ENCODE assay signal across 1 cellular context in the genomic region with DNA sequence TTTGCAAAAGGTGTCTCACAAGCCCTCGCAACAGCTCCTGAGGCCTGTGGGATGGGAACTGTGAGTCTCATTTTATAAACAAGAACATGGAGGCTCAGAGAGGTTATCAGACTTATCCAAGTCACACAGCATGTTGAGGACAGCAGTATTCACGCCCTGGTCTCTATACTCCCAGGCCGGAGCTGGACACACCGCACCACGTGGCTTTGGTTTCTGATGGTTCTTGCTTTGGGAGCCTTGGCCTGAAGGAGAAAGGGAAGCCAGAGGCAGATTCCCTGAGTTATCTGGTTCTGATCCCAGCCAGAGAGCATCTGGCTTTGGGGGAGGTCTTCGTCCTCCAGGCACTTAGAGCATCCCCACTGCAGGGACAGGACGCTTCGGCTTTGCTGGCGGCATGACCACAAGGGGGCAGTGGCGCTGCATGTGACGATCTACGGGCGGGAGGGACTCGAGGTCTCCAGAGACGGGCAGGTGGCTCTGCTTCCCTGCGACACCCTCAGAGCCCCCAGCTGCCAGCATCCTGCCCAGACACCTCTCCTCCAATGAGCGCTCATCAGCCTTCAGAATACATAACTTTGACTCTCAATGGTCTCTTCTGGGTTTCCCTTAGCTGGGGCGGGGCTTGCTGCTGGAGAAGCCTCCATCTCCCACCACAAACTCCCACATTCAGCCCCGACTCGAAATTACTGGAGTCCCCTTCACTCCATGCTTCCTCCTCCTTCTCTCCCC.
TF ChIP-seq lines count a peak whose summit lies in the region.

No MANE protein-coding gene starts in this region.

TF ChIP-seq in HepG2, 621 proteins besides CTCF, POLR2A, EP300 and RAD21 (continued from another document):
- TF ChIP-seq CBFB (CRISPR knock-in tag; IDR thresholded peaks at IDR 0.05) (no peak), ZNF232 (CRISPR knock-in tag; IDR thresholded peaks at IDR 0.05; ENCODE audit: borderline replicate concordance) (no peak; the same call in 1 of the 2 replicates), ZNF761 (CRISPR knock-in tag; conservative IDR thresholded peaks at IDR 0.05) (no peak), HIVEP1 (CRISPR knock-in tag; IDR thresholded peaks at IDR 0.05) (no peak), TCF7L2 (IDR thresholded peaks at IDR 0.05; ENCODE audit: low read depth, low read length) (no peak), GABPB1 (CRISPR knock-in tag; IDR thresholded peaks at IDR 0.05) (peak; percentile 33; the same call in 1 of the 2 replicates), BRD4 (CRISPR knock-in tag; IDR thresholded peaks at IDR 0.05) (no peak), ZNF44 (CRISPR knock-in tag; IDR thresholded peaks at IDR 0.05) (no peak), NRL (CRISPR knock-in tag; IDR thresholded peaks at IDR 0.05; ENCODE audit: borderline replicate concordance) (0 out of 2 replicates have a peak, but pooled peaks have one; percentile 54), GATA4 (IDR thresholded peaks at IDR 0.05; ENCODE audit: borderline replicate concordance, low read depth) (no peak), HOXA5 (CRISPR knock-in tag; IDR thresholded peaks at IDR 0.05) (no peak), ZNF274 (CRISPR knock-in tag; IDR thresholded peaks at IDR 0.05) (no peak), ZNF263 (CRISPR knock-in tag; IDR thresholded peaks at IDR 0.05) (0 out of 2 replicates have a peak, but pooled peaks have one; percentile 41), KDM5B (CRISPR knock-in tag; IDR thresholded peaks at IDR 0.05; ENCODE audit: borderline replicate concordance) (no peak), ZNF556 (CRISPR knock-in tag; IDR thresholded peaks at IDR 0.05; ENCODE audit: borderline replicate concordance) (no peak), YY1 (IDR thresholded peaks at IDR 0.05; ENCODE audit: insufficient read depth, insufficient replicate concordance, low read depth, low read length) (no peak), SOX5 (CRISPR knock-in tag; IDR thresholded peaks at IDR 0.05; ENCODE audit: borderline replicate concordance) (0 out of 2 replicates have a peak, but pooled peaks have one; percentile 18), ZNF546 (CRISPR knock-in tag; conservative IDR thresholded peaks at IDR 0.05) (0 out of 2 replicates have a peak, but pooled peaks have one; percentile 40), LCORL (IDR thresholded peaks at IDR 0.05) (no peak), LCORL (CRISPR knock-in tag; IDR thresholded peaks at IDR 0.05) (no peak), ZNF883 (CRISPR knock-in tag; IDR thresholded peaks at IDR 0.05; ENCODE audit: not compliant biosample characterization) (peak; percentile 46), ZNF660 (CRISPR knock-in tag; IDR thresholded peaks at IDR 0.05; ENCODE audit: borderline replicate concordance, low read depth) (no peak), SMC3 (IDR thresholded peaks at IDR 0.05; ENCODE audit: low read length) (peak; percentile 76; the same call in 1 of the 2 replicates), ZNF839 (CRISPR knock-in tag; IDR thresholded peaks at IDR 0.05; ENCODE audit: borderline replicate concordance) (no peak), HOXA3 (CRISPR knock-in tag; IDR thresholded peaks at IDR 0.05) (0 out of 2 replicates have a peak, but pooled peaks have one; percentile 21), NCOA2 (CRISPR knock-in tag; IDR thresholded peaks at IDR 0.05) (no peak), ZNF879 (CRISPR knock-in tag; IDR thresholded peaks at IDR 0.05) (no peak), FOXA3 (CRISPR knock-in tag; IDR thresholded peaks at IDR 0.05) (no peak), ZNF331 (CRISPR knock-in tag; IDR thresholded peaks at IDR 0.05) (0 out of 2 replicates have a peak, but pooled peaks have one; percentile 49), AGO1 (IDR thresholded peaks at IDR 0.05; ENCODE audit: low read depth, low read length, poor library complexity, severe bottlenecking) (no peak)
- TF ChIP-seq, protein P1, sequence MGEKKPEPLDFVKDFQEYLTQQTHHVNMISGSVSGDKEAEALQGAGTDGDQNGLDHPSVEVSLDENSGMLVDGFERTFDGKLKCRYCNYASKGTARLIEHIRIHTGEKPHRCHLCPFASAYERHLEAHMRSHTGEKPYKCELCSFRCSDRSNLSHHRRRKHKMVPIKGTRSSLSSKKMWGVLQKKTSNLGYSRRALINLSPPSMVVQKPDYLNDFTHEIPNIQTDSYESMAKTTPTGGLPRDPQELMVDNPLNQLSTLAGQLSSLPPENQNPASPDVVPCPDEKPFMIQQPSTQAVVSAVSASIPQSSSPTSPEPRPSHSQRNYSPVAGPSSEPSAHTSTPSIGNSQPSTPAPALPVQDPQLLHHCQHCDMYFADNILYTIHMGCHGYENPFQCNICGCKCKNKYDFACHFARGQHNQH (CRISPR knock-in tag; IDR thresholded peaks at IDR 0.05), result peak; percentile 33; the same call in 1 of the 2 replicates
- TF ChIP-seq, protein P2, sequence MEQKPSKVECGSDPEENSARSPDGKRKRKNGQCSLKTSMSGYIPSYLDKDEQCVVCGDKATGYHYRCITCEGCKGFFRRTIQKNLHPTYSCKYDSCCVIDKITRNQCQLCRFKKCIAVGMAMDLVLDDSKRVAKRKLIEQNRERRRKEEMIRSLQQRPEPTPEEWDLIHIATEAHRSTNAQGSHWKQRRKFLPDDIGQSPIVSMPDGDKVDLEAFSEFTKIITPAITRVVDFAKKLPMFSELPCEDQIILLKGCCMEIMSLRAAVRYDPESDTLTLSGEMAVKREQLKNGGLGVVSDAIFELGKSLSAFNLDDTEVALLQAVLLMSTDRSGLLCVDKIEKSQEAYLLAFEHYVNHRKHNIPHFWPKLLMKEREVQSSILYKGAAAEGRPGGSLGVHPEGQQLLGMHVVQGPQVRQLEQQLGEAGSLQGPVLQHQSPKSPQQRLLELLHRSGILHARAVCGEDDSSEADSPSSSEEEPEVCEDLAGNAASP (CRISPR knock-in tag; IDR thresholded peaks at IDR 0.05; ENCODE audit: borderline replicate concordance), result peak; percentile 37; the same call in 1 of the 2 replicates
- TF ChIP-seq, protein P3, sequence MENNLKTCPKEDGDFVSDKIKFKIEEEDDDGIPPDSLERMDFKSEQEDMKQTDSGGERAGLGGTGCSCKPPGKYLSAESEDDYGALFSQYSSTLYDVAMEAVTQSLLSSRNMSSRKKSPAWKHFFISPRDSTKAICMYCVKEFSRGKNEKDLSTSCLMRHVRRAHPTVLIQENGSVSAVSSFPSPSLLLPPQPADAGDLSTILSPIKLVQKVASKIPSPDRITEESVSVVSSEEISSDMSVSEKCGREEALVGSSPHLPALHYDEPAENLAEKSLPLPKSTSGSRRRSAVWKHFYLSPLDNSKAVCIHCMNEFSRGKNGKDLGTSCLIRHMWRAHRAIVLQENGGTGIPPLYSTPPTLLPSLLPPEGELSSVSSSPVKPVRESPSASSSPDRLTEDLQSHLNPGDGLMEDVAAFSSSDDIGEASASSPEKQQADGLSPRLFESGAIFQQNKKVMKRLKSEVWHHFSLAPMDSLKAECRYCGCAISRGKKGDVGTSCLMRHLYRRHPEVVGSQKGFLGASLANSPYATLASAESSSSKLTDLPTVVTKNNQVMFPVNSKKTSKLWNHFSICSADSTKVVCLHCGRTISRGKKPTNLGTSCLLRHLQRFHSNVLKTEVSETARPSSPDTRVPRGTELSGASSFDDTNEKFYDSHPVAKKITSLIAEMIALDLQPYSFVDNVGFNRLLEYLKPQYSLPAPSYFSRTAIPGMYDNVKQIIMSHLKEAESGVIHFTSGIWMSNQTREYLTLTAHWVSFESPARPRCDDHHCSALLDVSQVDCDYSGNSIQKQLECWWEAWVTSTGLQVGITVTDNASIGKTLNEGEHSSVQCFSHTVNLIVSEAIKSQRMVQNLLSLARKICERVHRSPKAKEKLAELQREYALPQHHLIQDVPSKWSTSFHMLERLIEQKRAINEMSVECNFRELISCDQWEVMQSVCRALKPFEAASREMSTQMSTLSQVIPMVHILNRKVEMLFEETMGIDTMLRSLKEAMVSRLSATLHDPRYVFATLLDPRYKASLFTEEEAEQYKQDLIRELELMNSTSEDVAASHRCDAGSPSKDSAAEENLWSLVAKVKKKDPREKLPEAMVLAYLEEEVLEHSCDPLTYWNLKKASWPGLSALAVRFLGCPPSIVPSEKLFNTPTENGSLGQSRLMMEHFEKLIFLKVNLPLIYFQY (CRISPR knock-in tag; IDR thresholded peaks at IDR 0.05; ENCODE audit: borderline replicate concordance), result peak; percentile 48; the same call in 1 of the 2 replicates
- TF ChIP-seq, protein P4, sequence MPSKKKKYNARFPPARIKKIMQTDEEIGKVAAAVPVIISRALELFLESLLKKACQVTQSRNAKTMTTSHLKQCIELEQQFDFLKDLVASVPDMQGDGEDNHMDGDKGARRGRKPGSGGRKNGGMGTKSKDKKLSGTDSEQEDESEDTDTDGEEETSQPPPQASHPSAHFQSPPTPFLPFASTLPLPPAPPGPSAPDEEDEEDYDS (CRISPR knock-in tag; IDR thresholded peaks at IDR 0.05), result 0 out of 2 replicates have a peak, but pooled peaks have one; percentile 17
- TF ChIP-seq, protein P5, sequence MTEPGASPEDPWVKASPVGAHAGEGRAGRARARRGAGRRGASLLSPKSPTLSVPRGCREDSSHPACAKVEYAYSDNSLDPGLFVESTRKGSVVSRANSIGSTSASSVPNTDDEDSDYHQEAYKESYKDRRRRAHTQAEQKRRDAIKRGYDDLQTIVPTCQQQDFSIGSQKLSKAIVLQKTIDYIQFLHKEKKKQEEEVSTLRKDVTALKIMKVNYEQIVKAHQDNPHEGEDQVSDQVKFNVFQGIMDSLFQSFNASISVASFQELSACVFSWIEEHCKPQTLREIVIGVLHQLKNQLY (CRISPR knock-in tag; IDR thresholded peaks at IDR 0.05), result no peak
- TF ChIP-seq, protein P6, sequence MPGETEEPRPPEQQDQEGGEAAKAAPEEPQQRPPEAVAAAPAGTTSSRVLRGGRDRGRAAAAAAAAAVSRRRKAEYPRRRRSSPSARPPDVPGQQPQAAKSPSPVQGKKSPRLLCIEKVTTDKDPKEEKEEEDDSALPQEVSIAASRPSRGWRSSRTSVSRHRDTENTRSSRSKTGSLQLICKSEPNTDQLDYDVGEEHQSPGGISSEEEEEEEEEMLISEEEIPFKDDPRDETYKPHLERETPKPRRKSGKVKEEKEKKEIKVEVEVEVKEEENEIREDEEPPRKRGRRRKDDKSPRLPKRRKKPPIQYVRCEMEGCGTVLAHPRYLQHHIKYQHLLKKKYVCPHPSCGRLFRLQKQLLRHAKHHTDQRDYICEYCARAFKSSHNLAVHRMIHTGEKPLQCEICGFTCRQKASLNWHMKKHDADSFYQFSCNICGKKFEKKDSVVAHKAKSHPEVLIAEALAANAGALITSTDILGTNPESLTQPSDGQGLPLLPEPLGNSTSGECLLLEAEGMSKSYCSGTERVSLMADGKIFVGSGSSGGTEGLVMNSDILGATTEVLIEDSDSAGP (CRISPR knock-in tag; IDR thresholded peaks at IDR 0.05; ENCODE audit: borderline replicate concordance), result peak; percentile 36; the same call in 1 of the 2 replicates
- TF ChIP-seq, protein P7, sequence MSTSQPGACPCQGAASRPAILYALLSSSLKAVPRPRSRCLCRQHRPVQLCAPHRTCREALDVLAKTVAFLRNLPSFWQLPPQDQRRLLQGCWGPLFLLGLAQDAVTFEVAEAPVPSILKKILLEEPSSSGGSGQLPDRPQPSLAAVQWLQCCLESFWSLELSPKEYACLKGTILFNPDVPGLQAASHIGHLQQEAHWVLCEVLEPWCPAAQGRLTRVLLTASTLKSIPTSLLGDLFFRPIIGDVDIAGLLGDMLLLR (CRISPR knock-in tag; IDR thresholded peaks at IDR 0.05), result 0 out of 2 replicates have a peak, but pooled peaks have one; percentile 37
- TF ChIP-seq, protein P8, sequence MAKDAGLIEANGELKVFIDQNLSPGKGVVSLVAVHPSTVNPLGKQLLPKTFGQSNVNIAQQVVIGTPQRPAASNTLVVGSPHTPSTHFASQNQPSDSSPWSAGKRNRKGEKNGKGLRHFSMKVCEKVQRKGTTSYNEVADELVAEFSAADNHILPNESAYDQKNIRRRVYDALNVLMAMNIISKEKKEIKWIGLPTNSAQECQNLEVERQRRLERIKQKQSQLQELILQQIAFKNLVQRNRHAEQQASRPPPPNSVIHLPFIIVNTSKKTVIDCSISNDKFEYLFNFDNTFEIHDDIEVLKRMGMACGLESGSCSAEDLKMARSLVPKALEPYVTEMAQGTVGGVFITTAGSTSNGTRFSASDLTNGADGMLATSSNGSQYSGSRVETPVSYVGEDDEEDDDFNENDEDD (CRISPR knock-in tag; IDR thresholded peaks at IDR 0.05; ENCODE audit: borderline replicate concordance), result peak; percentile 92
- TF ChIP-seq, protein P9, sequence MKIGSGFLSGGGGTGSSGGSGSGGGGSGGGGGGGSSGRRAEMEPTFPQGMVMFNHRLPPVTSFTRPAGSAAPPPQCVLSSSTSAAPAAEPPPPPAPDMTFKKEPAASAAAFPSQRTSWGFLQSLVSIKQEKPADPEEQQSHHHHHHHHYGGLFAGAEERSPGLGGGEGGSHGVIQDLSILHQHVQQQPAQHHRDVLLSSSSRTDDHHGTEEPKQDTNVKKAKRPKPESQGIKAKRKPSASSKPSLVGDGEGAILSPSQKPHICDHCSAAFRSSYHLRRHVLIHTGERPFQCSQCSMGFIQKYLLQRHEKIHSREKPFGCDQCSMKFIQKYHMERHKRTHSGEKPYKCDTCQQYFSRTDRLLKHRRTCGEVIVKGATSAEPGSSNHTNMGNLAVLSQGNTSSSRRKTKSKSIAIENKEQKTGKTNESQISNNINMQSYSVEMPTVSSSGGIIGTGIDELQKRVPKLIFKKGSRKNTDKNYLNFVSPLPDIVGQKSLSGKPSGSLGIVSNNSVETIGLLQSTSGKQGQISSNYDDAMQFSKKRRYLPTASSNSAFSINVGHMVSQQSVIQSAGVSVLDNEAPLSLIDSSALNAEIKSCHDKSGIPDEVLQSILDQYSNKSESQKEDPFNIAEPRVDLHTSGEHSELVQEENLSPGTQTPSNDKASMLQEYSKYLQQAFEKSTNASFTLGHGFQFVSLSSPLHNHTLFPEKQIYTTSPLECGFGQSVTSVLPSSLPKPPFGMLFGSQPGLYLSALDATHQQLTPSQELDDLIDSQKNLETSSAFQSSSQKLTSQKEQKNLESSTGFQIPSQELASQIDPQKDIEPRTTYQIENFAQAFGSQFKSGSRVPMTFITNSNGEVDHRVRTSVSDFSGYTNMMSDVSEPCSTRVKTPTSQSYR (CRISPR knock-in tag; IDR thresholded peaks at IDR 0.05; ENCODE audit: borderline replicate concordance), result 0 out of 2 replicates have a peak, but pooled peaks have one; percentile 14
- TF ChIP-seq, protein P10, sequence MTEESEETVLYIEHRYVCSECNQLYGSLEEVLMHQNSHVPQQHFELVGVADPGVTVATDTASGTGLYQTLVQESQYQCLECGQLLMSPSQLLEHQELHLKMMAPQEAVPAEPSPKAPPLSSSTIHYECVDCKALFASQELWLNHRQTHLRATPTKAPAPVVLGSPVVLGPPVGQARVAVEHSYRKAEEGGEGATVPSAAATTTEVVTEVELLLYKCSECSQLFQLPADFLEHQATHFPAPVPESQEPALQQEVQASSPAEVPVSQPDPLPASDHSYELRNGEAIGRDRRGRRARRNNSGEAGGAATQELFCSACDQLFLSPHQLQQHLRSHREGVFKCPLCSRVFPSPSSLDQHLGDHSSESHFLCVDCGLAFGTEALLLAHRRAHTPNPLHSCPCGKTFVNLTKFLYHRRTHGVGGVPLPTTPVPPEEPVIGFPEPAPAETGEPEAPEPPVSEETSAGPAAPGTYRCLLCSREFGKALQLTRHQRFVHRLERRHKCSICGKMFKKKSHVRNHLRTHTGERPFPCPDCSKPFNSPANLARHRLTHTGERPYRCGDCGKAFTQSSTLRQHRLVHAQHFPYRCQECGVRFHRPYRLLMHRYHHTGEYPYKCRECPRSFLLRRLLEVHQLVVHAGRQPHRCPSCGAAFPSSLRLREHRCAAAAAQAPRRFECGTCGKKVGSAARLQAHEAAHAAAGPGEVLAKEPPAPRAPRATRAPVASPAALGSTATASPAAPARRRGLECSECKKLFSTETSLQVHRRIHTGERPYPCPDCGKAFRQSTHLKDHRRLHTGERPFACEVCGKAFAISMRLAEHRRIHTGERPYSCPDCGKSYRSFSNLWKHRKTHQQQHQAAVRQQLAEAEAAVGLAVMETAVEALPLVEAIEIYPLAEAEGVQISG (CRISPR knock-in tag; IDR thresholded peaks at IDR 0.05), result 0 out of 2 replicates have a peak, but pooled peaks have one; percentile 32
